1 cellular context compared by ENCODE assay signal in the genomic region with DNA sequence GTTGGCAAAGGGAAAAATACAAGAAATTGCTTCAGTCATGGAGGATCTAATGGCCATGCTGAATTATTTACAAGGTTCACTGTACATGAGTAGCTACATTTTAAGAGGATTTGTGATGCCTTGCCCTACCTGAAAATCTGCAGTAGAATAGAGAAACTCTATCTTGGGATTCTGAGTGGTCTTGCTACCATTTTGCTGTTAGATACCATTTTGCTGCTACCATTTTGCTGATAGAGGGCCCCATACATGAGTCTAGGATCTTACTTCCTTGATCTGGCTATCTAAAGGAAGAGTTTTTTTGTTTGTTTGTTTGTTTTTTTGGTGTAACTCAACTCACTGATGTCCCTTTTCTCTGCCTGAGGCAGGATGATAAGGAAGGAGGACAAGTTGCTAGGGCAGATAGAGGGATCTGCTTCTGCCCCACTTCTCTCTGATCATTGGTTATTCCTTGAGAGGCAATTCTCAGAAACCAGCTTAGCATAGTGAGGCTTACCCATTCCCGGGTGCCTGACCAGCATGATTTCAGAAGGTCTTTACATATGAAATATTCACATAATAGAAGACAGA.
TF ChIP-seq lines count a peak whose summit lies in the region.

No MANE protein-coding gene starts in this region.

TF ChIP-seq in K562, 482 proteins besides CTCF, POLR2A, EP300 and RAD21 (continued from another document and continues in another):
- TF ChIP-seq, protein P1, sequence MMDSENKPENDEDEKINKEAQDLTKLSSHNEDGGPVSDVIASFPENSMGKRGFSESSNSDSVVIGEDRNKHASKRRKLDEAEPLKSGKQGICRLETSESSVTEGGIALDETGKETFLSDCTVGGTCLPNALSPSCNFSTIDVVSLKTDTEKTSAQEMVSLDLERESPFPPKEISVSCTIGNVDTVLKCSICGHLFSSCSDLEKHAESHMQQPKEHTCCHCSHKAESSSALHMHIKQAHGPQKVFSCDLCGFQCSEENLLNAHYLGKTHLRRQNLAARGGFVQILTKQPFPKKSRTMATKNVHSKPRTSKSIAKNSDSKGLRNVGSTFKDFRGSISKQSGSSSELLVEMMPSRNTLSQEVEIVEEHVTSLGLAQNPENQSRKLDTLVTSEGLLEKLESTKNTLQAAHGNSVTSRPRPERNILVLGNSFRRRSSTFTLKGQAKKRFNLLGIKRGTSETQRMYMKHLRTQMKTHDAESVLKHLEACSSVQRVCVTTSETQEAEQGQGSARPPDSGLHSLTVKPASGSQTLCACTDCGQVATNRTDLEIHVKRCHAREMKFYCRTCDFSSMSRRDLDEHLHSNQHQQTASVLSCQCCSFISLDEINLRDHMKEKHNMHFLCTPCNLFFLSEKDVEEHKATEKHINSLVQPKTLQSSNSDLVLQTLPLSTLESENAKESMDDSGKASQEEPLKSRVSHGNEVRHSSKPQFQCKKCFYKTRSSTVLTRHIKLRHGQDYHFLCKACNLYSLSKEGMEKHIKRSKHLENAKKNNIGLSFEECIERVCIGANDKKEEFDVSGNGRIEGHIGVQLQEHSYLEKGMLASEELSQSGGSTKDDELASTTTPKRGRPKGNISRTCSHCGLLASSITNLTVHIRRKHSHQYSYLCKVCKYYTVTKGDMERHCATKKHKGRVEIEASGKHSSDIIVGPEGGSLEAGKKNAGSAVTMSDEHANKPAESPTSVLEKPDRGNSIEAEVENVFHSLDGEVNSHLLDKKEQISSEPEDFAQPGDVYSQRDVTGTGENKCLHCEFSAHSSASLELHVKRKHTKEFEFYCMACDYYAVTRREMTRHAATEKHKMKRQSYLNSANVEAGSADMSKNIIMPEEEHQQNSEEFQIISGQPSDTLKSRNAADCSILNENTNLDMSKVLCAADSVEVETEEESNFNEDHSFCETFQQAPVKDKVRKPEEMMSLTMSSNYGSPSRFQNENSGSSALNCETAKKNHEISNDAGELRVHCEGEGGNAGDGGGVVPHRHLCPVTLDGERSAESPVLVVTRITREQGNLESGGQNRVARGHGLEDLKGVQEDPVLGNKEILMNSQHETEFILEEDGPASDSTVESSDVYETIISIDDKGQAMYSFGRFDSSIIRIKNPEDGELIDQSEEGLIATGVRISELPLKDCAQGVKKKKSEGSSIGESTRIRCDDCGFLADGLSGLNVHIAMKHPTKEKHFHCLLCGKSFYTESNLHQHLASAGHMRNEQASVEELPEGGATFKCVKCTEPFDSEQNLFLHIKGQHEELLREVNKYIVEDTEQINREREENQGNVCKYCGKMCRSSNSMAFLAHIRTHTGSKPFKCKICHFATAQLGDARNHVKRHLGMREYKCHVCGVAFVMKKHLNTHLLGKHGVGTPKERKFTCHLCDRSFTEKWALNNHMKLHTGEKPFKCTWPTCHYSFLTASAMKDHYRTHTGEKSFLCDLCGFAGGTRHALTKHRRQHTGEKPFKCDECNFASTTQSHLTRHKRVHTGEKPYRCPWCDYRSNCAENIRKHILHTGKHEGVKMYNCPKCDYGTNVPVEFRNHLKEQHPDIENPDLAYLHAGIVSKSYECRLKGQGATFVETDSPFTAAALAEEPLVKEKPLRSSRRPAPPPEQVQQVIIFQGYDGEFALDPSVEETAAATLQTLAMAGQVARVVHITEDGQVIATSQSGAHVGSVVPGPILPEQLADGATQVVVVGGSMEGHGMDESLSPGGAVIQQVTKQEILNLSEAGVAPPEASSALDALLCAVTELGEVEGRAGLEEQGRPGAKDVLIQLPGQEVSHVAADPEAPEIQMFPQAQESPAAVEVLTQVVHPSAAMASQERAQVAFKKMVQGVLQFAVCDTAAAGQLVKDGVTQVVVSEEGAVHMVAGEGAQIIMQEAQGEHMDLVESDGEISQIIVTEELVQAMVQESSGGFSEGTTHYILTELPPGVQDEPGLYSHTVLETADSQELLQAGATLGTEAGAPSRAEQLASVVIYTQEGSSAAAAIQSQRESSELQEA (IDR thresholded peaks at IDR 0.05; ENCODE audit: low read depth): no peak
- no peak for TF ChIP-seq SMAD1 (IDR thresholded peaks at IDR 0.05; ENCODE audit: low read depth, low read length, partially characterized antibody)
- TF ChIP-seq RFX7 (CRISPR knock-in tag; IDR thresholded peaks at IDR 0.05): no peak
- TF ChIP-seq, protein P2, sequence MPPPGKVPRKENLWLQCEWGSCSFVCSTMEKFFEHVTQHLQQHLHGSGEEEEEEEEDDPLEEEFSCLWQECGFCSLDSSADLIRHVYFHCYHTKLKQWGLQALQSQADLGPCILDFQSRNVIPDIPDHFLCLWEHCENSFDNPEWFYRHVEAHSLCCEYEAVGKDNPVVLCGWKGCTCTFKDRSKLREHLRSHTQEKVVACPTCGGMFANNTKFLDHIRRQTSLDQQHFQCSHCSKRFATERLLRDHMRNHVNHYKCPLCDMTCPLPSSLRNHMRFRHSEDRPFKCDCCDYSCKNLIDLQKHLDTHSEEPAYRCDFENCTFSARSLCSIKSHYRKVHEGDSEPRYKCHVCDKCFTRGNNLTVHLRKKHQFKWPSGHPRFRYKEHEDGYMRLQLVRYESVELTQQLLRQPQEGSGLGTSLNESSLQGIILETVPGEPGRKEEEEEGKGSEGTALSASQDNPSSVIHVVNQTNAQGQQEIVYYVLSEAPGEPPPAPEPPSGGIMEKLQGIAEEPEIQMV (tag; conservative IDR thresholded peaks at IDR 0.05; ENCODE audit: low read depth): no peak
- TF ChIP-seq, protein P3, sequence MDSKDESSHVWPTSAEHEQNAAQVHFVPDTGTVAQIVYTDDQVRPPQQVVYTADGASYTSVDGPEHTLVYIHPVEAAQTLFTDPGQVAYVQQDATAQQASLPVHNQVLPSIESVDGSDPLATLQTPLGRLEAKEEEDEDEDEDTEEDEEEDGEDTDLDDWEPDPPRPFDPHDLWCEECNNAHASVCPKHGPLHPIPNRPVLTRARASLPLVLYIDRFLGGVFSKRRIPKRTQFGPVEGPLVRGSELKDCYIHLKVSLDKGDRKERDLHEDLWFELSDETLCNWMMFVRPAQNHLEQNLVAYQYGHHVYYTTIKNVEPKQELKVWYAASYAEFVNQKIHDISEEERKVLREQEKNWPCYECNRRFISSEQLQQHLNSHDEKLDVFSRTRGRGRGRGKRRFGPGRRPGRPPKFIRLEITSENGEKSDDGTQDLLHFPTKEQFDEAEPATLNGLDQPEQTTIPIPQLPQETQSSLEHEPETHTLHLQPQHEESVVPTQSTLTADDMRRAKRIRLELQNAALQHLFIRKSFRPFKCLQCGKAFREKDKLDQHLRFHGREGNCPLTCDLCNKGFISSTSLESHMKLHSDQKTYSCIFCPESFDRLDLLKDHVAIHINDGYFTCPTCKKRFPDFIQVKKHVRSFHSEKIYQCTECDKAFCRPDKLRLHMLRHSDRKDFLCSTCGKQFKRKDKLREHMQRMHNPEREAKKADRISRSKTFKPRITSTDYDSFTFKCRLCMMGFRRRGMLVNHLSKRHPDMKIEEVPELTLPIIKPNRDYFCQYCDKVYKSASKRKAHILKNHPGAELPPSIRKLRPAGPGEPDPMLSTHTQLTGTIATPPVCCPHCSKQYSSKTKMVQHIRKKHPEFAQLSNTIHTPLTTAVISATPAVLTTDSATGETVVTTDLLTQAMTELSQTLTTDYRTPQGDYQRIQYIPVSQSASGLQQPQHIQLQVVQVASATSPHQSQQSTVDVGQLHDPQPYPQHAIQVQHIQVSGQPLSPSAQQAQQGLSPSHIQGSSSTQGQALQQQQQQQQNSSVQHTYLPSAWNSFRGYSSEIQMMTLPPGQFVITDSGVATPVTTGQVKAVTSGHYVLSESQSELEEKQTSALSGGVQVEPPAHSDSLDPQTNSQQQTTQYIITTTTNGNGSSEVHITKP (IDR thresholded peaks at IDR 0.05; ENCODE audit: partially characterized antibody): peak; percentile 9
- TF ChIP-seq ZNF217 (CRISPR knock-in tag; IDR thresholded peaks at IDR 0.05): no peak
- TF ChIP-seq SAP30 (IDR thresholded peaks at IDR 0.05; ENCODE audit: borderline replicate concordance, insufficient read depth, low read depth, low read length, poor library complexity, severe bottlenecking): no peak
- no peak for TF ChIP-seq ZNF324 (CRISPR knock-in tag; IDR thresholded peaks at IDR 0.05)
- TF ChIP-seq MAFF (IDR thresholded peaks at IDR 0.05; ENCODE audit: low read length): no peak
- peak in 1 of 3 experiments; percentile 73 for TF ChIP-seq YY1 (IDR thresholded peaks at IDR 0.05; ENCODE audit: borderline replicate concordance in 1 of 3, control insufficient read depth in 1 of 3, extremely low read depth in 1 of 3, insufficient read depth in 3 of 3, insufficient read length in 1 of 3, insufficient replicate concordance in 2 of 3, low read depth in 1 of 3, low read length in 2 of 3)
- TF ChIP-seq PHF21A (IDR thresholded peaks at IDR 0.05; ENCODE audit: borderline replicate concordance, low read depth): no peak
- TF ChIP-seq, protein P4, sequence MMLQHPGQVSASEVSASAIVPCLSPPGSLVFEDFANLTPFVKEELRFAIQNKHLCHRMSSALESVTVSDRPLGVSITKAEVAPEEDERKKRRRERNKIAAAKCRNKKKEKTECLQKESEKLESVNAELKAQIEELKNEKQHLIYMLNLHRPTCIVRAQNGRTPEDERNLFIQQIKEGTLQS (IDR thresholded peaks at IDR 0.05): no peak
- TF ChIP-seq, protein P4 (CRISPR knock-in tag; conservative IDR thresholded peaks at IDR 0.05): no peak
- TF ChIP-seq, protein P5, sequence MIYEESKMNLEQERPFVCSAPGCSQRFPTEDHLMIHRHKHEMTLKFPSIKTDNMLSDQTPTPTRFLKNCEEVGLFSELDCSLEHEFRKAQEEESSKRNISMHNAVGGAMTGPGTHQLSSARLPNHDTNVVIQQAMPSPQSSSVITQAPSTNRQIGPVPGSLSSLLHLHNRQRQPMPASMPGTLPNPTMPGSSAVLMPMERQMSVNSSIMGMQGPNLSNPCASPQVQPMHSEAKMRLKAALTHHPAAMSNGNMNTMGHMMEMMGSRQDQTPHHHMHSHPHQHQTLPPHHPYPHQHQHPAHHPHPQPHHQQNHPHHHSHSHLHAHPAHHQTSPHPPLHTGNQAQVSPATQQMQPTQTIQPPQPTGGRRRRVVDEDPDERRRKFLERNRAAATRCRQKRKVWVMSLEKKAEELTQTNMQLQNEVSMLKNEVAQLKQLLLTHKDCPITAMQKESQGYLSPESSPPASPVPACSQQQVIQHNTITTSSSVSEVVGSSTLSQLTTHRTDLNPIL (CRISPR knock-in tag; IDR thresholded peaks at IDR 0.05): no peak
- no peak for TF ChIP-seq HDAC8 (tag; IDR thresholded peaks at IDR 0.05)
- TF ChIP-seq, protein P6, sequence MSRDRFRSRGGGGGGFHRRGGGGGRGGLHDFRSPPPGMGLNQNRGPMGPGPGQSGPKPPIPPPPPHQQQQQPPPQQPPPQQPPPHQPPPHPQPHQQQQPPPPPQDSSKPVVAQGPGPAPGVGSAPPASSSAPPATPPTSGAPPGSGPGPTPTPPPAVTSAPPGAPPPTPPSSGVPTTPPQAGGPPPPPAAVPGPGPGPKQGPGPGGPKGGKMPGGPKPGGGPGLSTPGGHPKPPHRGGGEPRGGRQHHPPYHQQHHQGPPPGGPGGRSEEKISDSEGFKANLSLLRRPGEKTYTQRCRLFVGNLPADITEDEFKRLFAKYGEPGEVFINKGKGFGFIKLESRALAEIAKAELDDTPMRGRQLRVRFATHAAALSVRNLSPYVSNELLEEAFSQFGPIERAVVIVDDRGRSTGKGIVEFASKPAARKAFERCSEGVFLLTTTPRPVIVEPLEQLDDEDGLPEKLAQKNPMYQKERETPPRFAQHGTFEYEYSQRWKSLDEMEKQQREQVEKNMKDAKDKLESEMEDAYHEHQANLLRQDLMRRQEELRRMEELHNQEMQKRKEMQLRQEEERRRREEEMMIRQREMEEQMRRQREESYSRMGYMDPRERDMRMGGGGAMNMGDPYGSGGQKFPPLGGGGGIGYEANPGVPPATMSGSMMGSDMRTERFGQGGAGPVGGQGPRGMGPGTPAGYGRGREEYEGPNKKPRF (IDR thresholded peaks at IDR 0.05; ENCODE audit: low read depth, low read length): no peak
- TF ChIP-seq, protein P7, sequence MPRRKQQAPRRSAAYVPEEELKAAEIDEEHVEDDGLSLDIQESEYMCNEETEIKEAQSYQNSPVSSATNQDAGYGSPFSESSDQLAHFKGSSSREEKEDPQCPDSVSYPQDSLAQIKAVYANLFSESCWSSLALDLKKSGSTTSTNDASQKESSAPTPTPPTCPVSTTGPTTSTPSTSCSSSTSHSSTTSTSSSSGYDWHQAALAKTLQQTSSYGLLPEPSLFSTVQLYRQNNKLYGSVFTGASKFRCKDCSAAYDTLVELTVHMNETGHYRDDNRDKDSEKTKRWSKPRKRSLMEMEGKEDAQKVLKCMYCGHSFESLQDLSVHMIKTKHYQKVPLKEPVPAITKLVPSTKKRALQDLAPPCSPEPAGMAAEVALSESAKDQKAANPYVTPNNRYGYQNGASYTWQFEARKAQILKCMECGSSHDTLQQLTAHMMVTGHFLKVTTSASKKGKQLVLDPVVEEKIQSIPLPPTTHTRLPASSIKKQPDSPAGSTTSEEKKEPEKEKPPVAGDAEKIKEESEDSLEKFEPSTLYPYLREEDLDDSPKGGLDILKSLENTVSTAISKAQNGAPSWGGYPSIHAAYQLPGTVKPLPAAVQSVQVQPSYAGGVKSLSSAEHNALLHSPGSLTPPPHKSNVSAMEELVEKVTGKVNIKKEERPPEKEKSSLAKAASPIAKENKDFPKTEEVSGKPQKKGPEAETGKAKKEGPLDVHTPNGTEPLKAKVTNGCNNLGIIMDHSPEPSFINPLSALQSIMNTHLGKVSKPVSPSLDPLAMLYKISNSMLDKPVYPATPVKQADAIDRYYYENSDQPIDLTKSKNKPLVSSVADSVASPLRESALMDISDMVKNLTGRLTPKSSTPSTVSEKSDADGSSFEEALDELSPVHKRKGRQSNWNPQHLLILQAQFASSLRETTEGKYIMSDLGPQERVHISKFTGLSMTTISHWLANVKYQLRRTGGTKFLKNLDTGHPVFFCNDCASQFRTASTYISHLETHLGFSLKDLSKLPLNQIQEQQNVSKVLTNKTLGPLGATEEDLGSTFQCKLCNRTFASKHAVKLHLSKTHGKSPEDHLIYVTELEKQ (CRISPR knock-in tag; IDR thresholded peaks at IDR 0.05): no peak
- TF ChIP-seq, protein P8, sequence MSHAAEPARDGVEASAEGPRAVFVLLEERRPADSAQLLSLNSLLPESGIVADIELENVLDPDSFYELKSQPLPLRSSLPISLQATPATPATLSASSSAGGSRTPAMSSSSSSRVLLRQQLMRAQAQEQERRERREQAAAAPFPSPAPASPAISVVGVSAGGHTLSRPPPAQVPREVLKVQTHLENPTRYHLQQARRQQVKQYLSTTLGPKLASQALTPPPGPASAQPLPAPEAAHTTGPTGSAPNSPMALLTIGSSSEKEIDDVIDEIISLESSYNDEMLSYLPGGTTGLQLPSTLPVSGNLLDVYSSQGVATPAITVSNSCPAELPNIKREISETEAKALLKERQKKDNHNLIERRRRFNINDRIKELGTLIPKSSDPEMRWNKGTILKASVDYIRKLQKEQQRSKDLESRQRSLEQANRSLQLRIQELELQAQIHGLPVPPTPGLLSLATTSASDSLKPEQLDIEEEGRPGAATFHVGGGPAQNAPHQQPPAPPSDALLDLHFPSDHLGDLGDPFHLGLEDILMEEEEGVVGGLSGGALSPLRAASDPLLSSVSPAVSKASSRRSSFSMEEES (CRISPR knock-in tag; IDR thresholded peaks at IDR 0.05): no peak
- no peak for TF ChIP-seq FOXJ2 (tag; IDR thresholded peaks at IDR 0.05)
- no peak for TF ChIP-seq RBM15 (IDR thresholded peaks at IDR 0.05; ENCODE audit: insufficient read depth, low read length)
- TF ChIP-seq, protein P9, sequence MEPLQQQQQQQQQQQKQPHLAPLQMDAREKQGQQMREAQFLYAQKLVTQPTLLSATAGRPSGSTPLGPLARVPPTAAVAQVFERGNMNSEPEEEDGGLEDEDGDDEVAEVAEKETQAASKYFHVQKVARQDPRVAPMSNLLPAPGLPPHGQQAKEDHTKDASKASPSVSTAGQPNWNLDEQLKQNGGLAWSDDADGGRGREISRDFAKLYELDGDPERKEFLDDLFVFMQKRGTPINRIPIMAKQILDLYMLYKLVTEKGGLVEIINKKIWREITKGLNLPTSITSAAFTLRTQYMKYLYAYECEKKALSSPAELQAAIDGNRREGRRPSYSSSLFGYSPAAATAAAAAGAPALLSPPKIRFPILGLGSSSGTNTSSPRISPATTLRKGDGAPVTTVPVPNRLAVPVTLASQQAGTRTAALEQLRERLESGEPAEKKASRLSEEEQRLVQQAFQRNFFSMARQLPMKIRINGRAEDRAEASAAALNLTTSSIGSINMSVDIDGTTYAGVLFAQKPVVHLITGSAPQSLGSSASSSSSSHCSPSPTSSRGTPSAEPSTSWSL (CRISPR knock-in tag; IDR thresholded peaks at IDR 0.05; ENCODE audit: borderline replicate concordance): no peak
